Comparison of ENCODE assay signal across 2 cellular contexts in genomic region chr2:233712596-233713261, GRCh38.
TF ChIP-seq lines count a peak whose summit lies in the region.

TSS of gene UGT1A5 (plus strand) at chr2:233712907. CDS start at chr2:233712992, 85 bp downstream.

TF ChIP-seq in A549, 52 proteins besides CTCF, POLR2A, EP300 and RAD21 (continued from another document):
- TF ChIP-seq ZSCAN20 (CRISPR knock-in tag; IDR thresholded peaks at IDR 0.05): no peak
- TF ChIP-seq, protein P1, sequence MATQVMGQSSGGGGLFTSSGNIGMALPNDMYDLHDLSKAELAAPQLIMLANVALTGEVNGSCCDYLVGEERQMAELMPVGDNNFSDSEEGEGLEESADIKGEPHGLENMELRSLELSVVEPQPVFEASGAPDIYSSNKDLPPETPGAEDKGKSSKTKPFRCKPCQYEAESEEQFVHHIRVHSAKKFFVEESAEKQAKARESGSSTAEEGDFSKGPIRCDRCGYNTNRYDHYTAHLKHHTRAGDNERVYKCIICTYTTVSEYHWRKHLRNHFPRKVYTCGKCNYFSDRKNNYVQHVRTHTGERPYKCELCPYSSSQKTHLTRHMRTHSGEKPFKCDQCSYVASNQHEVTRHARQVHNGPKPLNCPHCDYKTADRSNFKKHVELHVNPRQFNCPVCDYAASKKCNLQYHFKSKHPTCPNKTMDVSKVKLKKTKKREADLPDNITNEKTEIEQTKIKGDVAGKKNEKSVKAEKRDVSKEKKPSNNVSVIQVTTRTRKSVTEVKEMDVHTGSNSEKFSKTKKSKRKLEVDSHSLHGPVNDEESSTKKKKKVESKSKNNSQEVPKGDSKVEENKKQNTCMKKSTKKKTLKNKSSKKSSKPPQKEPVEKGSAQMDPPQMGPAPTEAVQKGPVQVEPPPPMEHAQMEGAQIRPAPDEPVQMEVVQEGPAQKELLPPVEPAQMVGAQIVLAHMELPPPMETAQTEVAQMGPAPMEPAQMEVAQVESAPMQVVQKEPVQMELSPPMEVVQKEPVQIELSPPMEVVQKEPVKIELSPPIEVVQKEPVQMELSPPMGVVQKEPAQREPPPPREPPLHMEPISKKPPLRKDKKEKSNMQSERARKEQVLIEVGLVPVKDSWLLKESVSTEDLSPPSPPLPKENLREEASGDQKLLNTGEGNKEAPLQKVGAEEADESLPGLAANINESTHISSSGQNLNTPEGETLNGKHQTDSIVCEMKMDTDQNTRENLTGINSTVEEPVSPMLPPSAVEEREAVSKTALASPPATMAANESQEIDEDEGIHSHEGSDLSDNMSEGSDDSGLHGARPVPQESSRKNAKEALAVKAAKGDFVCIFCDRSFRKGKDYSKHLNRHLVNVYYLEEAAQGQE (IDR thresholded peaks at IDR 0.05): no peak
- TF ChIP-seq GATA3 (IDR thresholded peaks at IDR 0.05; ENCODE audit: borderline replicate concordance): no peak
- no peak for TF ChIP-seq KDM5A (IDR thresholded peaks at IDR 0.05)
- no peak for TF ChIP-seq NPAS2 (CRISPR knock-in tag; IDR thresholded peaks at IDR 0.05; ENCODE audit: borderline replicate concordance)
- TF ChIP-seq, protein P2, sequence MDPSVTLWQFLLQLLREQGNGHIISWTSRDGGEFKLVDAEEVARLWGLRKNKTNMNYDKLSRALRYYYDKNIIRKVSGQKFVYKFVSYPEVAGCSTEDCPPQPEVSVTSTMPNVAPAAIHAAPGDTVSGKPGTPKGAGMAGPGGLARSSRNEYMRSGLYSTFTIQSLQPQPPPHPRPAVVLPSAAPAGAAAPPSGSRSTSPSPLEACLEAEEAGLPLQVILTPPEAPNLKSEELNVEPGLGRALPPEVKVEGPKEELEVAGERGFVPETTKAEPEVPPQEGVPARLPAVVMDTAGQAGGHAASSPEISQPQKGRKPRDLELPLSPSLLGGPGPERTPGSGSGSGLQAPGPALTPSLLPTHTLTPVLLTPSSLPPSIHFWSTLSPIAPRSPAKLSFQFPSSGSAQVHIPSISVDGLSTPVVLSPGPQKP (IDR thresholded peaks at IDR 0.05; ENCODE audit: low read depth, low read length): no peak
- TF ChIP-seq, protein P3, sequence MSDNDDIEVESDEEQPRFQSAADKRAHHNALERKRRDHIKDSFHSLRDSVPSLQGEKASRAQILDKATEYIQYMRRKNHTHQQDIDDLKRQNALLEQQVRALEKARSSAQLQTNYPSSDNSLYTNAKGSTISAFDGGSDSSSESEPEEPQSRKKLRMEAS (IDR thresholded peaks at IDR 0.05): no peak
- TF ChIP-seq HOXA7 (CRISPR knock-in tag; IDR thresholded peaks at IDR 0.05): no peak
- TF ChIP-seq KDM1A (IDR thresholded peaks at IDR 0.05; ENCODE audit: low read depth): no peak
- no peak for TF ChIP-seq TP53 (CRISPR knock-in tag; IDR thresholded peaks at IDR 0.05)
- TF ChIP-seq, protein P4, sequence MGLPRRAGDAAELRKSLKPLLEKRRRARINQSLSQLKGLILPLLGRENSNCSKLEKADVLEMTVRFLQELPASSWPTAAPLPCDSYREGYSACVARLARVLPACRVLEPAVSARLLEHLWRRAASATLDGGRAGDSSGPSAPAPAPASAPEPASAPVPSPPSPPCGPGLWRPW (IDR thresholded peaks at IDR 0.05): no peak
- no peak for TF ChIP-seq RCOR1 (IDR thresholded peaks at IDR 0.05; ENCODE audit: low read depth, low read length)
- TF ChIP-seq POLR2AphosphoS2 (conservative IDR thresholded peaks at IDR 0.05; ENCODE audit: low read length): no peak
- TF ChIP-seq ESRRA (IDR thresholded peaks at IDR 0.05; ENCODE audit: borderline replicate concordance, low read length): no peak
- TF ChIP-seq CBX2 (IDR thresholded peaks at IDR 0.05; ENCODE audit: borderline replicate concordance, low read depth): no peak
- no peak for TF ChIP-seq SREBF2 (IDR thresholded peaks at IDR 0.05)

TF ChIP-seq in GM23338, 12 proteins besides CTCF, POLR2A, EP300 and RAD21 (continued from another document):
- TF ChIP-seq ETS1 (IDR thresholded peaks at IDR 0.05): no peak
- TF ChIP-seq EZH2phosphoT487 (IDR thresholded peaks at IDR 0.05; ENCODE audit: unreplicated experiment): no peak
- TF ChIP-seq ZNF114 (CRISPR knock-in tag; IDR thresholded peaks at IDR 0.05): no peak
- no peak for TF ChIP-seq JUNB (IDR thresholded peaks at IDR 0.05; ENCODE audit: unreplicated experiment)
- TF ChIP-seq, protein P1 (IDR thresholded peaks at IDR 0.05; ENCODE audit: unreplicated experiment): no peak
- TF ChIP-seq EZH2 (IDR thresholded peaks at IDR 0.05; ENCODE audit: low read depth, unreplicated experiment): no peak
- TF ChIP-seq ZNF462 (CRISPR knock-in tag; IDR thresholded peaks at IDR 0.05): no peak
- TF ChIP-seq NANOG (IDR thresholded peaks at IDR 0.05; ENCODE audit: borderline replicate concordance): no peak
